20 cellular contexts compared by ENCODE assay signal in the genomic region with DNA sequence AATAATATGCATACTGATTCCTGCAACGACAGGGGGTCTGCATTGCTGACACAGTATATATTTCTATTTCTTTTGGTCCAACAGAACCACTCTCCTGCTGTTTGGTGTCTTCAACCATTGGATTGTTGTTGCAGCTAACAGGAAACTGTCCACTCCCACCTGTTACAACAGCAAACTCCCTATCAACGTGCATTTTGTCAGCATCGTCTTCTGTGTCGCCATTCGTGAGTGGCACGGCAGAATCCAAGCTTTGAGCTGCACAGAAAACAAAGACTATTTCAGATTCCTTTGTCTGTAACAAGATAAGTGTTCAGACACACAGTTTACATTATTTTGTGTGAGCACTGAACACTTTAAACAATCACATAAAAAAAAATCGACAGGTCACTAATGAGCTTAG. TPM values are rescaled to one million over a fixed set of nuclear protein-coding genes. Genes with fewer than 3 reads are reported as not detected.
DNase-seq lines count a peak whose midpoint lies in the region; ATAC-seq, FAIRE-seq and TF ChIP-seq lines count a peak whose summit lies in the region.
"Had no signal": no experiment of that assay in that cellular context is flagged by ENCODE, and none has a peak within 500 bp of the region (broad histone marks: within the 10 kb centered on the region; RNA-seq: fewer than 3 reads in every experiment).

No MANE protein-coding gene starts in this region.

- H3K27ac ChIP-seq in astrocyte (ENCODE audit: low read depth, low read length), result no peak overlapping the region
- H3K27ac ChIP-seq in smooth muscle cell (ENCODE audit: low read depth), result peak overlapping the region; percentile 78
- H3K27ac ChIP-seq: BLaER1, C4-2B had no signal

- H2AFZ ChIP-seq in astrocyte (ENCODE audit: low read depth, low read length) (no peak overlapping the region), smooth muscle cell (ENCODE audit: low read depth) (no peak overlapping the region)

- no peak for ATAC-seq in WTC11
- no peak for ATAC-seq in GM21737 (IDR thresholded peaks at IDR 0.05; ENCODE audit: unreplicated experiment)
- ATAC-seq: CD8-positive, alpha-beta T cell had no signal

- CTCF ChIA-PET in WTC11 (lab: Charles Lee), result no interaction called here

- H3K4me1 ChIP-seq in astrocyte (ENCODE audit: insufficient read depth, low read length), result no peaks in the 10 kb centered on the region
- H3K4me1 ChIP-seq in smooth muscle cell (ENCODE audit: low read depth), result peaks cover 27% of the 10 kb centered on the region
- H3K4me1 ChIP-seq: BLaER1, Caco-2 had no signal

- H3K79me2 ChIP-seq in astrocyte (ENCODE audit: insufficient read depth, low read length) (no peaks in the 10 kb centered on the region), smooth muscle cell (ENCODE audit: low read depth) (no peaks in the 10 kb centered on the region)

- no peak overlapping the region for H3K4me3 ChIP-seq in astrocyte (ENCODE audit: insufficient read depth, low read depth, low read length)
- no peak overlapping the region for H3K4me3 ChIP-seq in smooth muscle cell
- H3K4me3 ChIP-seq: BLaER1 had no signal

- no peak for DNase-seq in WTC11 (ENCODE audit: low spot score)
- no peak for DNase-seq in astrocyte (ENCODE audit: low read depth)
- peak; percentile 33 for DNase-seq in myocyte (ENCODE audit: low read depth)
- DNase-seq in smooth muscle cell (lab: John Stamatoyannopoulos, UW; ENCODE audit: unreplicated experiment), result no peak
- DNase-seq in SIG-M5 (lab: John Stamatoyannopoulos, UW), result no peak
- DNase-seq in hippocampal formation (lab: John Stamatoyannopoulos, UW), result no peak
- no peak for DNase-seq in stimulated activated CD4-positive, alpha-beta T cell treated with anti-CD3 and anti-CD28 coated beads, Interleukin-2, amount 100 ng/mL, for 48 hours
- DNase-seq: Caco-2; CD4-positive, CD25-positive, alpha-beta regulatory T cell; CD8-positive, alpha-beta T cell; DMS153; DND-41; GOT3; H7; HCEC 1CT had no signal

- H3K36me3 Mint-ChIP-seq in WTC11 (no peaks in the 10 kb centered on the region; the same call in 1 of the 2 replicates), astrocyte (ENCODE audit: low read depth, unreplicated experiment) (no peaks in the 10 kb centered on the region)

- H3K4me3 Mint-ChIP-seq in WTC11, result no peak overlapping the region
- no peak overlapping the region for H3K4me3 Mint-ChIP-seq in astrocyte (ENCODE audit: unreplicated experiment)
- H3K4me3 Mint-ChIP-seq: B cell; CD4-positive, CD25-positive, alpha-beta regulatory T cell; CD8-positive, alpha-beta T cell had no signal

- POLR2A ChIA-PET in WTC11 (lab: Charles Lee), result no interaction called here

- H3K36me3 ChIP-seq in astrocyte (ENCODE audit: insufficient read depth, low read length) (no peaks in the 10 kb centered on the region), smooth muscle cell (ENCODE audit: low read depth) (no peaks in the 10 kb centered on the region)

- H3K4me2 ChIP-seq in astrocyte (ENCODE audit: low read length) (no peak overlapping the region), smooth muscle cell (peak overlapping the region; percentile 77)
- H3K4me2 ChIP-seq: BLaER1 had no signal

- H3K27ac Mint-ChIP-seq in WTC11 (peak overlapping the region; percentile 33; the same call in 1 of the 2 replicates), astrocyte (ENCODE audit: unreplicated experiment) (peak overlapping the region; percentile 12)
- H3K27ac Mint-ChIP-seq: B cell; CD4-positive, CD25-positive, alpha-beta regulatory T cell; CD8-positive, alpha-beta T cell had no signal

- no peaks in the 10 kb centered on the region for H3K9me3 ChIP-seq in astrocyte (ENCODE audit: insufficient read depth, low read depth, low read length)
- no peaks in the 10 kb centered on the region for H3K9me3 ChIP-seq in smooth muscle cell (replicated peaks; ENCODE audit: low read depth)
- H3K9me3 ChIP-seq: BLaER1, Caco-2 had no signal

- H3K27me3 ChIP-seq in astrocyte (ENCODE audit: insufficient read depth, low read length) (no peaks in the 10 kb centered on the region), smooth muscle cell (ENCODE audit: low read depth) (no peaks in the 10 kb centered on the region)
- H3K27me3 ChIP-seq: BLaER1 had no signal

- peaks cover 40% of the 10 kb centered on the region for H3K4me1 Mint-ChIP-seq in WTC11
- peaks cover 42% of the 10 kb centered on the region for H3K4me1 Mint-ChIP-seq in astrocyte (ENCODE audit: low read depth, unreplicated experiment)
- H3K4me1 Mint-ChIP-seq: B cell had no signal

- no peaks in the 10 kb centered on the region for H4K20me1 ChIP-seq in astrocyte (ENCODE audit: insufficient read depth, low read length)
- peaks cover 14% of the 10 kb centered on the region for H4K20me1 ChIP-seq in smooth muscle cell (ENCODE audit: low read depth)

- TF ChIP-seq CTCF in WTC11 (IDR thresholded peaks at IDR 0.05) (no peak), astrocyte (IDR thresholded peaks at IDR 0.05; ENCODE audit: insufficient read depth, low read depth, low read length) (no peak), smooth muscle cell (IDR thresholded peaks at IDR 0.05; ENCODE audit: borderline replicate concordance, insufficient read depth, poor library complexity, severe bottlenecking) (no peak)

- H3K9me3 Mint-ChIP-seq in WTC11 (no peaks in the 10 kb centered on the region), astrocyte (ENCODE audit: unreplicated experiment) (no peaks in the 10 kb centered on the region)
- H3K9me3 Mint-ChIP-seq: CD4-positive, CD25-positive, alpha-beta regulatory T cell; CD8-positive, alpha-beta T cell had no signal

- 82% methylated on average over 7 of the region's 7 CpGs for WGBS in smooth muscle cell (ENCODE audit: low lambda C conversion rate)

- peaks cover 17% of the 10 kb centered on the region for H3F3A ChIP-seq in smooth muscle cell (ENCODE audit: low read depth)

- FAIRE-seq in astrocyte (lab: Jason Lieb, UNC), result no peak
- FAIRE-seq: GM12892 had no signal

- H3K9ac ChIP-seq in astrocyte (ENCODE audit: low read length), result no peak overlapping the region
- no peak overlapping the region for H3K9ac ChIP-seq in smooth muscle cell (ENCODE audit: low read depth)
- H3K9ac ChIP-seq: BLaER1 had no signal

- no peaks in the 10 kb centered on the region for H3K27me3 Mint-ChIP-seq in WTC11 (ENCODE audit: low read depth)
- H3K27me3 Mint-ChIP-seq in astrocyte (ENCODE audit: low read depth, unreplicated experiment), result no peaks in the 10 kb centered on the region
- H3K27me3 Mint-ChIP-seq: B cell; CD4-positive, CD25-positive, alpha-beta regulatory T cell had no signal

TF ChIP-seq in WTC11, 78 proteins besides CTCF, POLR2A, EP300 and RAD21 (continues in another document):
- TF ChIP-seq, protein P1, sequence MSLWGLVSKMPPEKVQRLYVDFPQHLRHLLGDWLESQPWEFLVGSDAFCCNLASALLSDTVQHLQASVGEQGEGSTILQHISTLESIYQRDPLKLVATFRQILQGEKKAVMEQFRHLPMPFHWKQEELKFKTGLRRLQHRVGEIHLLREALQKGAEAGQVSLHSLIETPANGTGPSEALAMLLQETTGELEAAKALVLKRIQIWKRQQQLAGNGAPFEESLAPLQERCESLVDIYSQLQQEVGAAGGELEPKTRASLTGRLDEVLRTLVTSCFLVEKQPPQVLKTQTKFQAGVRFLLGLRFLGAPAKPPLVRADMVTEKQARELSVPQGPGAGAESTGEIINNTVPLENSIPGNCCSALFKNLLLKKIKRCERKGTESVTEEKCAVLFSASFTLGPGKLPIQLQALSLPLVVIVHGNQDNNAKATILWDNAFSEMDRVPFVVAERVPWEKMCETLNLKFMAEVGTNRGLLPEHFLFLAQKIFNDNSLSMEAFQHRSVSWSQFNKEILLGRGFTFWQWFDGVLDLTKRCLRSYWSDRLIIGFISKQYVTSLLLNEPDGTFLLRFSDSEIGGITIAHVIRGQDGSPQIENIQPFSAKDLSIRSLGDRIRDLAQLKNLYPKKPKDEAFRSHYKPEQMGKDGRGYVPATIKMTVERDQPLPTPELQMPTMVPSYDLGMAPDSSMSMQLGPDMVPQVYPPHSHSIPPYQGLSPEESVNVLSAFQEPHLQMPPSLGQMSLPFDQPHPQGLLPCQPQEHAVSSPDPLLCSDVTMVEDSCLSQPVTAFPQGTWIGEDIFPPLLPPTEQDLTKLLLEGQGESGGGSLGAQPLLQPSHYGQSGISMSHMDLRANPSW (CRISPR knock-in tag; conservative IDR thresholded peaks at IDR 0.05; ENCODE audit: low read depth), result no peak
- TF ChIP-seq, protein P2, sequence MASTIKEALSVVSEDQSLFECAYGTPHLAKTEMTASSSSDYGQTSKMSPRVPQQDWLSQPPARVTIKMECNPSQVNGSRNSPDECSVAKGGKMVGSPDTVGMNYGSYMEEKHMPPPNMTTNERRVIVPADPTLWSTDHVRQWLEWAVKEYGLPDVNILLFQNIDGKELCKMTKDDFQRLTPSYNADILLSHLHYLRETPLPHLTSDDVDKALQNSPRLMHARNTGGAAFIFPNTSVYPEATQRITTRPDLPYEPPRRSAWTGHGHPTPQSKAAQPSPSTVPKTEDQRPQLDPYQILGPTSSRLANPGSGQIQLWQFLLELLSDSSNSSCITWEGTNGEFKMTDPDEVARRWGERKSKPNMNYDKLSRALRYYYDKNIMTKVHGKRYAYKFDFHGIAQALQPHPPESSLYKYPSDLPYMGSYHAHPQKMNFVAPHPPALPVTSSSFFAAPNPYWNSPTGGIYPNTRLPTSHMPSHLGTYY (CRISPR knock-in tag; IDR thresholded peaks at IDR 0.05), result no peak

RNA-seq across cellular contexts. Expression of a gene that starts 31.3 kb away (rescaled TPM):
- total RNA-seq in WTC11 (2021), result 176 to 219 TPM (median 191 TPM) in 3 replicates
- total RNA-seq in astrocyte, result 118 and 157 TPM in 2 replicates
- total RNA-seq in myocyte, result 1,506 and 1,796 TPM in 2 replicates
- 393 TPM for polyA plus RNA-seq in myocyte (2012)
- total RNA-seq in smooth muscle cell, result 61.8 and 77.4 TPM in 2 replicates
- polyA plus RNA-seq in smooth muscle cell, result 31.0 and 42.8 TPM in 2 replicates
